1 cellular context compared by ENCODE assay signal in genomic region chr5:172983542-172984243, GRCh38.
A peak's percentile ranks its signal among the peaks of the same experiment; 100 is the strongest.
TF ChIP-seq lines count a peak whose summit lies in the region.

Gene ATP6V0E1 (plus strand): TSS chr5:172983771. CDS start chr5:172983861, 90 bp downstream.

TF ChIP-seq in SK-N-SH, 30 proteins besides CTCF, POLR2A, EP300 and RAD21 (continued from another document):
- TF ChIP-seq, protein P1, sequence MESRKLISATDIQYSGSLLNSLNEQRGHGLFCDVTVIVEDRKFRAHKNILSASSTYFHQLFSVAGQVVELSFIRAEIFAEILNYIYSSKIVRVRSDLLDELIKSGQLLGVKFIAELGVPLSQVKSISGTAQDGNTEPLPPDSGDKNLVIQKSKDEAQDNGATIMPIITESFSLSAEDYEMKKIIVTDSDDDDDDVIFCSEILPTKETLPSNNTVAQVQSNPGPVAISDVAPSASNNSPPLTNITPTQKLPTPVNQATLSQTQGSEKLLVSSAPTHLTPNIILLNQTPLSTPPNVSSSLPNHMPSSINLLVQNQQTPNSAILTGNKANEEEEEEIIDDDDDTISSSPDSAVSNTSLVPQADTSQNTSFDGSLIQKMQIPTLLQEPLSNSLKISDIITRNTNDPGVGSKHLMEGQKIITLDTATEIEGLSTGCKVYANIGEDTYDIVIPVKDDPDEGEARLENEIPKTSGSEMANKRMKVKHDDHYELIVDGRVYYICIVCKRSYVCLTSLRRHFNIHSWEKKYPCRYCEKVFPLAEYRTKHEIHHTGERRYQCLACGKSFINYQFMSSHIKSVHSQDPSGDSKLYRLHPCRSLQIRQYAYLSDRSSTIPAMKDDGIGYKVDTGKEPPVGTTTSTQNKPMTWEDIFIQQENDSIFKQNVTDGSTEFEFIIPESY (IDR thresholded peaks at IDR 0.05; ENCODE audit: borderline replicate concordance, low read depth), result no peak
- peak; percentile 75 for TF ChIP-seq POLR2AphosphoS5 (IDR thresholded peaks at IDR 0.05; ENCODE audit: low read depth, low read length)
- no peak for TF ChIP-seq RFX5 (IDR thresholded peaks at IDR 0.05; ENCODE audit: low read length)
- no peak for TF ChIP-seq RXRA (IDR thresholded peaks at IDR 0.05; ENCODE audit: borderline replicate concordance, low read depth)
- TF ChIP-seq SMC3 (IDR thresholded peaks at IDR 0.05; ENCODE audit: low read depth, low read length), result no peak
- TF ChIP-seq, protein P2, sequence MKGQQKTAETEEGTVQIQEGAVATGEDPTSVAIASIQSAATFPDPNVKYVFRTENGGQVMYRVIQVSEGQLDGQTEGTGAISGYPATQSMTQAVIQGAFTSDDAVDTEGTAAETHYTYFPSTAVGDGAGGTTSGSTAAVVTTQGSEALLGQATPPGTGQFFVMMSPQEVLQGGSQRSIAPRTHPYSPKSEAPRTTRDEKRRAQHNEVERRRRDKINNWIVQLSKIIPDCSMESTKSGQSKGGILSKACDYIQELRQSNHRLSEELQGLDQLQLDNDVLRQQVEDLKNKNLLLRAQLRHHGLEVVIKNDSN (IDR thresholded peaks at IDR 0.05; ENCODE audit: borderline replicate concordance, low read depth), result peak; percentile 99
- TF ChIP-seq MXI1 (IDR thresholded peaks at IDR 0.05; ENCODE audit: low read depth, low read length), result peak; percentile 95
- TF ChIP-seq CHD2 (IDR thresholded peaks at IDR 0.05; ENCODE audit: low read length, partially characterized antibody), result no peak
- TF ChIP-seq MAX (IDR thresholded peaks at IDR 0.05; ENCODE audit: low read depth), result peak; percentile 92
- no peak for TF ChIP-seq TEAD4 (IDR thresholded peaks at IDR 0.05; ENCODE audit: borderline replicate concordance, insufficient read depth)
- no peak for TF ChIP-seq FOXJ3 (CRISPR knock-in tag; IDR thresholded peaks at IDR 0.05)
